ENCODE assay signal across 17 cellular contexts in genomic region chr2:235713244-235713643, GRCh38.
"Had no signal": no experiment of that assay in that cellular context is flagged by ENCODE, and none has a peak within 500 bp of the region (broad histone marks: within the 10 kb centered on the region; RNA-seq: fewer than 3 reads in every experiment).

No MANE protein-coding gene starts in this region.

- H3K36me3 ChIP-seq: prostate gland had no signal

- H3K9me3 Mint-ChIP-seq: activated naive CD4-positive, alpha-beta T cell treated with anti-CD3 and anti-CD28 coated beads, Interleukin-2, amount 50 U/mL, for 24 hours; activated T-cell treated with anti-CD3 and anti-CD28 coated beads, Interleukin-2, amount 50 U/mL, for 72 hours; endodermal cell; nephron progenitor cell; stimulated activated naive CD8-positive, alpha-beta T cell treated with anti-CD3 and anti-CD28 coated beads, Interleukin-15, amount 100 ng/mL, for 72 hours had no signal

- H3K4me1 ChIP-seq: prostate gland had no signal

- H3K27me3 ChIP-seq: testis had no signal

- H3K27ac ChIP-seq: prostate gland, skin epidermis, testis had no signal

- H3K4me1 Mint-ChIP-seq: activated naive CD4-positive, alpha-beta T cell treated with anti-CD3 and anti-CD28 coated beads, Interleukin-2, amount 50 U/mL, for 24 hours; endodermal cell; stimulated activated naive CD8-positive, alpha-beta T cell treated with anti-CD3 and anti-CD28 coated beads, Interleukin-15, amount 100 ng/mL, for 72 hours had no signal

- DNase-seq: activated CD4-positive, alpha-beta T cell treated with anti-CD3 and anti-CD28 coated beads for 1 hour; activated gamma-delta T cell; activated T-cell treated with anti-CD3 and anti-CD28 coated beads, Interleukin-2, amount 50 U/mL, for 72 hours; endodermal cell; foreskin melanocyte; glutamatergic neuron; islet precursor cell; nephron progenitor cell; right cardiac atrium; stimulated activated CD4-positive, alpha-beta T cell treated with anti-CD3 and anti-CD28 coated beads, Interleukin-2, amount 100 ng/mL, for 48 hours; stimulated activated naive CD8-positive, alpha-beta T cell treated with anti-CD3 and anti-CD28 coated beads, Interleukin-15, amount 100 ng/mL, for 72 hours; testis had no signal

- H3K36me3 Mint-ChIP-seq: activated naive CD4-positive, alpha-beta T cell treated with anti-CD3 and anti-CD28 coated beads, Interleukin-2, amount 50 U/mL, for 24 hours had no signal

- H3K9me3 ChIP-seq: prostate gland, testis had no signal

- H3K4me3 Mint-ChIP-seq: activated naive CD4-positive, alpha-beta T cell treated with anti-CD3 and anti-CD28 coated beads, Interleukin-2, amount 50 U/mL, for 24 hours; activated T-cell treated with anti-CD3 and anti-CD28 coated beads, Interleukin-2, amount 50 U/mL, for 72 hours; endodermal cell; stimulated activated naive CD8-positive, alpha-beta T cell treated with anti-CD3 and anti-CD28 coated beads, Interleukin-15, amount 100 ng/mL, for 72 hours; type B pancreatic cell had no signal

- H3K27ac Mint-ChIP-seq: activated naive CD4-positive, alpha-beta T cell treated with anti-CD3 and anti-CD28 coated beads, Interleukin-2, amount 50 U/mL, for 24 hours; activated T-cell treated with anti-CD3 and anti-CD28 coated beads, Interleukin-2, amount 50 U/mL, for 72 hours; endodermal cell; stimulated activated naive CD8-positive, alpha-beta T cell treated with anti-CD3 and anti-CD28 coated beads, Interleukin-15, amount 100 ng/mL, for 72 hours had no signal

- H3K4me3 ChIP-seq: lung, prostate gland, skin epidermis, testis had no signal

- H3K27me3 Mint-ChIP-seq: activated naive CD4-positive, alpha-beta T cell treated with anti-CD3 and anti-CD28 coated beads, Interleukin-2, amount 50 U/mL, for 24 hours; stimulated activated naive CD8-positive, alpha-beta T cell treated with anti-CD3 and anti-CD28 coated beads, Interleukin-15, amount 100 ng/mL, for 72 hours; type B pancreatic cell had no signal
